1 cellular context compared by ENCODE assay signal in the genomic region with DNA sequence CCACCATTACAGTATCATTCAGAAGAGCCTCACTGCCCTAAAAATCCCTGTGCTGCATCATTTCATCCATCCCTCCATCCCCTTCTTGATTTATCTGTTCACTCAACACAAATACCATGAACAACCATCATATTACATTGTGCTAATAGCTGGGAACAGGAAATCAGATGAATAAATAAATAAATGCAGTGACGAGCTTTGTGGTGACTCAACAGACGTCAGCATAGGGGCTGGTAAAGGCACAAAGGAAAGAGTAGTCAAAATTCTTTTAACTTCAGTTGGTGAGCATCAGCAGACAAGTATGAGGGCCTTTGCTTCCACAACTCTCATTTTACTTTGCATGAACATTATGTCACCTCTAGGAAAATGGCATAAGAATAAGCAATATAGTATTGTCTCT.
TF ChIP-seq lines count a peak whose summit lies in the region.

No MANE protein-coding gene starts in this region.

TF ChIP-seq in endothelial cell of umbilical vein, 7 proteins besides CTCF, POLR2A, EP300 and RAD21:
- TF ChIP-seq MYC (IDR thresholded peaks at IDR 0.05; ENCODE audit: low read depth, low read length) (no peak), JUN (IDR thresholded peaks at IDR 0.05; ENCODE audit: borderline replicate concordance, insufficient read depth, insufficient read length, low read depth) (peak; percentile 49), FOS (IDR thresholded peaks at IDR 0.05; ENCODE audit: borderline replicate concordance, insufficient read depth, low read length) (peak; percentile 50)
